In genomic region chr2:172196768-172197322, GRCh38 we compare ENCODE assay signal across 10 cellular contexts.
DNase-seq lines count a peak whose midpoint lies in the region; ATAC-seq and TF ChIP-seq lines count a peak whose summit lies in the region.
"Had no signal": no experiment of that assay in that cellular context is flagged by ENCODE, and none has a peak within 500 bp of the region (broad histone marks: within the 10 kb centered on the region; RNA-seq: fewer than 3 reads in every experiment).

No MANE protein-coding gene starts in this region.

- H3K4me3 ChIP-seq in choroid plexus epithelial cell (ENCODE audit: low read depth, low read length): no peak overlapping the region

- DNase-seq in ELR (ENCODE audit: low read depth) (peak; percentile 92), RPMI7951 (ENCODE audit: low read depth) (peak; percentile 87), choroid plexus epithelial cell (ENCODE audit: low read depth) (peak; percentile 80), cerebellum (ENCODE audit: low spot score) (no peak), NCI-H748 treated with DMSO at 0.1 percent for 48 hours (lab: John Stamatoyannopoulos, UW) (no peak)
- DNase-seq in stimulated activated CD4-positive, alpha-beta T cell treated with anti-CD3 and anti-CD28 coated beads, Interleukin-15, amount 100 ng/mL, for 48 hours (ENCODE audit: low read depth in 2 of 2): peak; percentile 14 to 53
- DNase-seq: activated gamma-delta T cell, NCI-H510A treated with DMSO at 0.1 percent for 48 hours had no signal

- no peak for ATAC-seq in GM21447 (IDR thresholded peaks at IDR 0.05; ENCODE audit: unreplicated experiment)
- no peak for ATAC-seq in GM18520 (IDR thresholded peaks at IDR 0.05; ENCODE audit: unreplicated experiment)

- TF ChIP-seq CTCF in choroid plexus epithelial cell (conservative IDR thresholded peaks at IDR 0.05; ENCODE audit: low read depth, low read length): no peak

Comparison
In these comparisons a context has a peak if more than half of its experiments do, and no peak if none do; other contexts are left out.
1. DNase-seq: peak in ELR (single experiment), RPMI7951 (single experiment), choroid plexus epithelial cell (single experiment) and stimulated activated CD4-positive, alpha-beta T cell treated with anti-CD3 and anti-CD28 coated beads, Interleukin-15, amount 100 ng/mL, for 48 hours (2 of 2); none in cerebellum (single experiment) and NCI-H748 treated with DMSO at 0.1 percent for 48 hours (single experiment).